ENCODE assay signal across 9 cellular contexts in the genomic region with DNA sequence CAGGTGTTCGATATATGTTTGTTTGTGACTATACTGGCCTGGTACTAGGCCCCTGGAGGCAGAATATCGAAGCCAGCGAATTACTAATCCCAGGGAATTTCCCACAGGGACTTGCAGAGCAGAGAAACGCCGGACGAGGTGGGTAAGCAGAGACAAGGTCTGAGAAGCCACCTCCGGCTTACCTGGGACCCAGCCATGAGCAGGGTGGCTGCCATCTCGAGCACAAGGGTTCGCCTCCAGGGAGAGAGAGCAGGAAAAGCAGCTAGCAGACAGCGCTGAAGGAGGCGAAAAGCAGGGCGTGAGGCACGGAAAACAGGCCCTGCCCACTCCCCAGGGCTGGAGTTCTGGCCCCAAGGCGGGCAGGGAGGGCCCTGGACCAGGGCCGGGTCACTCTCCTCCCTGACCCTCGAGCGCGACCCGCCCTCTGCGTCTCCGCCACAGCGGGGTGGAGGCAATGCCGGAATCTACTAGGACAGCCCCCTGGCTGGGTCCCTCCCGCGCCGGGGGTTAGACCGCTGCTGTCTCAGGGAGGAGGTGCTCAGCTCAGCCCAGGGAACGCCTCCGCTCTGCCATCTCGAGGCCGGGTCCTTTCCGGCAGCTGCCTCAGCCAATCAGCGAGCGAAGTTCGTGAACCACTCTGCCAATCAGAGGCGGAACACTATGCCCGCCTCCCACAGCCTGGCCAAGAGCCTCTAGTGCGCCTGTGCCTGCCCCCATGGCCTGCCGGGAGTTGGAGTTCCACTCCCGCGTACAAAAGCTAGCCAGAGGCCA. TPM values are rescaled to one million over a fixed set of nuclear protein-coding genes. Genes with fewer than 3 reads are reported as not detected.
A peak's percentile ranks its signal among the peaks of the same experiment; 100 is the strongest.
DNase-seq lines count a peak whose midpoint lies in the region; ATAC-seq, FAIRE-seq and TF ChIP-seq lines count a peak whose summit lies in the region.
"Had no signal": no experiment of that assay in that cellular context is flagged by ENCODE, and none has a peak within 500 bp of the region (broad histone marks: within the 10 kb centered on the region; RNA-seq: fewer than 3 reads in every experiment).

No MANE protein-coding gene starts in this region.

- H3K27me3 Mint-ChIP-seq in activated CD4-positive, alpha-beta T cell treated with anti-CD3 and anti-CD28 coated beads for 36 hours: no peaks in the 10 kb centered on the region

- peak; percentile 95 for DNase-seq in BE2C
- DNase-seq in GM19239 (ENCODE audit: insufficient read length, low spot score): peak; percentile 93
- peak; percentile 98 for DNase-seq in NCI-H510A treated with DMSO at 0.1 percent for 48 hours (lab: John Stamatoyannopoulos, UW)
- DNase-seq in activated CD4-positive, alpha-beta T cell treated with anti-CD3 and anti-CD28 coated beads for 36 hours: peak; percentile 99
- DNase-seq in choroid plexus epithelial cell (ENCODE audit: low read depth): peak; percentile 100
- peak; percentile 99 for DNase-seq in kidney glomerular epithelial cell (lab: John Stamatoyannopoulos, UW)
- DNase-seq in stimulated activated CD4-positive, alpha-beta T cell treated with anti-CD3 and anti-CD28 coated beads, Interleukin-15, amount 100 ng/mL, for 48 hours (ENCODE audit: low read depth in 2 of 2): peak; percentile 97 to 98

- peaks cover 4% of the 10 kb centered on the region; the same call in 1 of the 2 replicates for H3K36me3 ChIP-seq in BE2C

- peak; percentile 88 for ATAC-seq in HG03442 (IDR thresholded peaks at IDR 0.05; ENCODE audit: unreplicated experiment)
- peak; percentile 95 for ATAC-seq in activated CD4-positive, alpha-beta T cell treated with anti-CD3 and anti-CD28 coated beads for 36 hours

- peaks cover 9% of the 10 kb centered on the region for H3K4me1 ChIP-seq in BE2C

- peak overlapping the region; percentile 98 for H3K27ac Mint-ChIP-seq in activated CD4-positive, alpha-beta T cell treated with anti-CD3 and anti-CD28 coated beads for 36 hours

- TF ChIP-seq CTCF in BE2C (IDR thresholded peaks at IDR 0.05; ENCODE audit: low read depth, low read length): no peak
- TF ChIP-seq CTCF in choroid plexus epithelial cell (conservative IDR thresholded peaks at IDR 0.05; ENCODE audit: low read depth, low read length): no peak

- H3K27me3 ChIP-seq in BE2C: no peaks in the 10 kb centered on the region

- no peaks in the 10 kb centered on the region for H3K9me3 ChIP-seq in BE2C

- peaks cover 27% of the 10 kb centered on the region for H3K4me1 Mint-ChIP-seq in activated CD4-positive, alpha-beta T cell treated with anti-CD3 and anti-CD28 coated beads for 36 hours

- peaks cover 38% of the 10 kb centered on the region for H3K36me3 Mint-ChIP-seq in activated CD4-positive, alpha-beta T cell treated with anti-CD3 and anti-CD28 coated beads for 36 hours (ENCODE audit: low read depth)

- peak overlapping the region; percentile 93 for H3K4me3 Mint-ChIP-seq in activated CD4-positive, alpha-beta T cell treated with anti-CD3 and anti-CD28 coated beads for 36 hours

- POLR2A ChIA-PET in activated CD4-positive, alpha-beta T cell treated with anti-CD3 and anti-CD28 coated beads for 36 hours (lab: Charles Lee): interaction anchor here (0.6 to 3.0 kb wide), 5 partner anchors 23 to 327 kb away, joined by 3 to 47 read pairs (median 4); a partner anchor contains a TSS

- H3K4me3 ChIP-seq in BE2C (ENCODE audit: low read depth, low read length): peak overlapping the region; percentile 94
- H3K4me3 ChIP-seq in choroid plexus epithelial cell (ENCODE audit: low read depth, low read length): peak overlapping the region; percentile 98

- peak; percentile 96 for FAIRE-seq in GM19239 (lab: Jason Lieb, UNC)
- FAIRE-seq: islet of Langerhans had no signal

- H3K9me3 Mint-ChIP-seq in activated CD4-positive, alpha-beta T cell treated with anti-CD3 and anti-CD28 coated beads for 36 hours (ENCODE audit: low read depth): peaks cover 8% of the 10 kb centered on the region

- CTCF ChIA-PET in activated CD4-positive, alpha-beta T cell treated with anti-CD3 and anti-CD28 coated beads for 36 hours (lab: Charles Lee): interaction anchor here (0.5 to 1.9 kb wide), 10 partner anchors 8 to 431 kb away, joined by 3 to 10 read pairs (median 3); a partner anchor contains a TSS

- intact Hi-C loops in activated CD4-positive, alpha-beta T cell treated with anti-CD3 and anti-CD28 coated beads for 36 hours (cut with DNase I, micrococcal nuclease): loop anchor here (1.0 to 5.0 kb wide), 16 partner anchors 24 to 1586 kb away; a partner anchor contains a TSS

RNA-seq across cellular contexts. Expression of a gene that starts 1.7 kb away (rescaled TPM):
- 3.2 TPM for polyA plus RNA-seq in BE2C (2012; ENCODE audit: insufficient read depth, insufficient read length, low read depth)
- 1 to 10 TPM; 5.2 to 6.1 TPM for total RNA-seq in activated CD4-positive, alpha-beta T cell treated with anti-CD3 and anti-CD28 coated beads for 36 hours

RNA-seq across cellular contexts. Expression of a gene that starts 23.9 kb away (rescaled TPM):
- polyA plus RNA-seq in BE2C (2012; ENCODE audit: insufficient read depth, insufficient read length, low read depth): 74.5 TPM
- total RNA-seq in activated CD4-positive, alpha-beta T cell treated with anti-CD3 and anti-CD28 coated beads for 36 hours: 100 to 1,000 TPM; 190 to 210 TPM

RNA-seq across cellular contexts. Expression of a gene that starts 56.6 kb away (rescaled TPM):
- 0.40 TPM for polyA plus RNA-seq in BE2C (2012; ENCODE audit: insufficient read depth, insufficient read length, low read depth)
- 1 to 10 TPM; 5.5 to 6.8 TPM for total RNA-seq in activated CD4-positive, alpha-beta T cell treated with anti-CD3 and anti-CD28 coated beads for 36 hours

Comparison
In these comparisons a context has a peak if more than half of its experiments do, and no peak if none do; other contexts are left out.
1. Peak in every context shown above with its lines: DNase-seq, ATAC-seq and H3K4me3 ChIP-seq.